Comparison of ENCODE assay signal across 10 cellular contexts in genomic region chr12:92506460-92506859, GRCh38.
DNase-seq lines count a peak whose midpoint lies in the region; ATAC-seq and TF ChIP-seq lines count a peak whose summit lies in the region.
"Had no signal": no experiment of that assay in that cellular context is flagged by ENCODE, and none has a peak within 500 bp of the region (broad histone marks: within the 10 kb centered on the region; RNA-seq: fewer than 3 reads in every experiment).

No MANE protein-coding gene starts in this region.

- peak overlapping the region; percentile 83 for H3K4me3 Mint-ChIP-seq in stimulated activated naive CD8-positive, alpha-beta T cell treated with anti-CD3 and anti-CD28 coated beads, Interleukin-15, Interleukin-2, amounts not matched to agents 100 ng/mL and 50 ng/mL, for 24 hours

- no peaks in the 10 kb centered on the region for H3K9me3 ChIP-seq in body of pancreas
- no peaks in the 10 kb centered on the region for H3K9me3 ChIP-seq in mesodermal cell (ENCODE audit: control insufficient read depth, low read length)
- H3K9me3 ChIP-seq in vagina: no peaks in the 10 kb centered on the region
- H3K9me3 ChIP-seq in effector memory CD4-positive, alpha-beta T cell (ENCODE audit: control insufficient read depth, low read length): no peaks in the 10 kb centered on the region

- TF ChIP-seq POLR2A in body of pancreas (IDR thresholded peaks at IDR 0.05) (no peak), vagina (IDR thresholded peaks at IDR 0.05) (no peak)

- no peak for ATAC-seq in stimulated activated naive CD8-positive, alpha-beta T cell treated with anti-CD3 and anti-CD28 coated beads, Interleukin-15, Interleukin-2, amounts not matched to agents 100 U/mL and 50 U/mL, for 24 hours
- ATAC-seq in body of pancreas (peak; percentile 33), GM18861 (IDR thresholded peaks at IDR 0.05; ENCODE audit: unreplicated experiment) (no peak)

- H3K27ac Mint-ChIP-seq in stimulated activated naive CD8-positive, alpha-beta T cell treated with anti-CD3 and anti-CD28 coated beads, Interleukin-15, Interleukin-2, amounts not matched to agents 100 ng/mL and 50 ng/mL, for 24 hours: peak overlapping the region; percentile 99

- 10 to 33% methylated on average over 2 of the region's 2 CpGs for WGBS in body of pancreas, 2 donors
- WGBS in mesodermal cell (ENCODE audit: insufficient coverage in 2 of 2), 2 experiments: 76 to 82% methylated on average over 2 of the region's 2 CpGs

- H3K9me3 Mint-ChIP-seq in stimulated activated naive CD8-positive, alpha-beta T cell treated with anti-CD3 and anti-CD28 coated beads, Interleukin-15, Interleukin-2, amounts not matched to agents 100 ng/mL and 50 ng/mL, for 24 hours: peaks cover 12% of the 10 kb centered on the region

- H3K4me1 ChIP-seq in body of pancreas: peaks cover 56% of the 10 kb centered on the region
- no peaks in the 10 kb centered on the region for H3K4me1 ChIP-seq in mesodermal cell (ENCODE audit: control insufficient read depth, insufficient read depth, low read length, poor library complexity, severe bottlenecking)
- H3K4me1 ChIP-seq in vagina: peaks cover 66% of the 10 kb centered on the region
- no peaks in the 10 kb centered on the region for H3K4me1 ChIP-seq in effector memory CD4-positive, alpha-beta T cell (ENCODE audit: control insufficient read depth, insufficient read depth, low read length, poor library complexity, severe bottlenecking)

- intact Hi-C loops in body of pancreas (cut with DNase I): loop anchor here (10.0 kb wide), 1 partner anchor 48 kb away; no protein-coding TSS in a partner anchor
- intact Hi-C loops in vagina (cut with DNase I): loop anchor here (10.0 kb wide), 1 partner anchor 48 kb away; no protein-coding TSS in a partner anchor

- DNase-seq in stimulated activated naive CD8-positive, alpha-beta T cell treated with anti-CD3 and anti-CD28 coated beads, Interleukin-15, Interleukin-2, amounts not matched to agents 100 U/mL and 50 U/mL, for 24 hours: no peak
- DNase-seq in body of pancreas (peak in 2 of 4 donors; percentile 24 to 26), vagina (ENCODE audit: extremely low spot score in 2 of 2) (no peak), amygdala (lab: John Stamatoyannopoulos, UW) (no peak)
- DNase-seq in effector memory CD4-positive, alpha-beta T cell: no peak
- DNase-seq: hippocampal formation, NCI-H187 treated with DMSO at 0.1 percent for 48 hours had no signal

- H3K27ac ChIP-seq in body of pancreas (peak overlapping the region in 3 of 4 donors; percentile 86 to 93 (median 89)), mesodermal cell (ENCODE audit: low read depth, low read length, severe bottlenecking) (peak overlapping the region; percentile 4), vagina (peak overlapping the region; percentile 83)
- no peak overlapping the region for H3K27ac ChIP-seq in effector memory CD4-positive, alpha-beta T cell (ENCODE audit: insufficient read depth, low read length, poor library complexity, severe bottlenecking)

- no peaks in the 10 kb centered on the region for H3K36me3 Mint-ChIP-seq in stimulated activated naive CD8-positive, alpha-beta T cell treated with anti-CD3 and anti-CD28 coated beads, Interleukin-15, Interleukin-2, amounts not matched to agents 100 ng/mL and 50 ng/mL, for 24 hours (ENCODE audit: low read depth)

- no peaks in the 10 kb centered on the region for H3K27me3 Mint-ChIP-seq in stimulated activated naive CD8-positive, alpha-beta T cell treated with anti-CD3 and anti-CD28 coated beads, Interleukin-15, Interleukin-2, amounts not matched to agents 100 ng/mL and 50 ng/mL, for 24 hours

- H3K27me3 ChIP-seq in body of pancreas (no peaks in the 10 kb centered on the region), vagina (no peaks in the 10 kb centered on the region)
- H3K27me3 ChIP-seq in effector memory CD4-positive, alpha-beta T cell (replicated peaks; ENCODE audit: control insufficient read depth, insufficient read depth, low read length, poor library complexity, severe bottlenecking): no peaks in the 10 kb centered on the region

- H3K4me3 ChIP-seq in body of pancreas: no peak overlapping the region
- no peak overlapping the region for H3K4me3 ChIP-seq in mesodermal cell (ENCODE audit: extremely low read depth, insufficient read depth, low read length, poor library complexity, severe bottlenecking)
- no peak overlapping the region for H3K4me3 ChIP-seq in vagina
- no peak overlapping the region for H3K4me3 ChIP-seq in effector memory CD4-positive, alpha-beta T cell (ENCODE audit: insufficient read depth, low read depth, low read length, poor library complexity, severe bottlenecking)

- H3K4me1 Mint-ChIP-seq in stimulated activated naive CD8-positive, alpha-beta T cell treated with anti-CD3 and anti-CD28 coated beads, Interleukin-15, Interleukin-2, amounts not matched to agents 100 ng/mL and 50 ng/mL, for 24 hours (ENCODE audit: low read depth): no peaks in the 10 kb centered on the region

- H3K36me3 ChIP-seq in body of pancreas (replicated peaks in 1 of 2; ENCODE audit: insufficient read depth in 1 of 2, low read depth in 2 of 2) (no peaks in the 10 kb centered on the region), mesodermal cell (ENCODE audit: control insufficient read depth, insufficient read depth, low read length) (no peaks in the 10 kb centered on the region), vagina (no peaks in the 10 kb centered on the region)
- H3K36me3 ChIP-seq in effector memory CD4-positive, alpha-beta T cell (ENCODE audit: control insufficient read depth, insufficient read depth, low read length): no peaks in the 10 kb centered on the region

- peak in 4 of 7 experiments; percentile 33 to 51 (median 44) for TF ChIP-seq CTCF in body of pancreas (IDR thresholded peaks at IDR 0.05)
- no peak for TF ChIP-seq CTCF in vagina (IDR thresholded peaks at IDR 0.05)

Comparison
In these comparisons a context has a peak if more than half of its experiments do, and no peak if none do; other contexts are left out.
1. CTCF ChIP-seq: peak in body of pancreas (4 of 7); none in vagina (0 of 3).